ENCODE assay signal across 8 cellular contexts in the genomic region with DNA sequence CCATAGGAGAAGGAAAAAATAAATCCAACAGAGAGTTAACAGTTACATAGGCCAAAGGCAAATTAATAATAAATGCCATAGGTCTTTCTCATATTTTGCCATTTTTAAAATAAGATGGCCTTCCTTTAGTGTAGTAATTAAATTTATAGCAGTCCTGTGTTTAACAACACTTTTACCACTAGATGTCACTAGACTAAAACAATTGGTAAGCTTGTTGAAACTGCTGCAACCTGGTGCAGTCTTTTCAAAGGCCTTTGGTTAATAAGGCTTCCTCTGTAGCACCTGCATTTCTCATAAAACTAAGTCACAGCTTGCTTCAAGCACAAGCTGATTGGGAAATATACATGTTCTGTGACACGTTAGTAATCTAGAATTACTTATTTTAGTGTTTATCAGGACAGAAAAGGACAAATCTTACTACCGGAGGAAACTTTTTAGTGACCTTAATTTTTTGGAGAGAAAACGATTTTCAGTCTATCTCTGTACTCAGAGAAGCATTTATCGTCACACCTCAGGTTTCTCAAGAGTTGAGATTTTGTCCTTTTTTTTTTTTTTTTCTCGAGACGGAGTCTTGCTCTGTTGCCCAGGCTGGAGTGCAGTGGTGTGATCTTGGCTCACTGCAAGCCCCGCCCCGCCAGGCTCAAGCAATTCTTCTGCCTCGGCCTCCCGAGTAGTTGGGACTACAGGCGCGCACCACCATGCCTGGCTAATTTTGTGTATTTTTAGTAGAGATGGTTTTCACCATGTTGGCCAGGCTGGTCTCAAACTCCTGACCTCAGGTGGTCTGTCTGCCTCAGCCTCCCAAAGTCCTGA. TPM values are rescaled to one million over a fixed set of nuclear protein-coding genes. Genes with fewer than 3 reads are reported as not detected.
DNase-seq lines count a peak whose midpoint lies in the region; ATAC-seq and TF ChIP-seq lines count a peak whose summit lies in the region.

No MANE protein-coding gene starts in this region.

- H3K27me3 ChIP-seq in Caco-2 (replicated peaks; ENCODE audit: control insufficient read depth, insufficient read depth, low read length): no peaks in the 10 kb centered on the region
- H3K27me3 ChIP-seq in lower lobe of right lung (ENCODE audit: low read depth): no peaks in the 10 kb centered on the region
- no peaks in the 10 kb centered on the region for H3K27me3 ChIP-seq in uterus

- no peak overlapping the region for H3K27ac ChIP-seq in lower lobe of right lung
- H3K27ac ChIP-seq in uterus: no peak overlapping the region

- H3K27ac Mint-ChIP-seq in Caco-2 (ENCODE audit: unreplicated experiment): no peak overlapping the region

- no peaks in the 10 kb centered on the region for H3K27me3 Mint-ChIP-seq in Caco-2 (ENCODE audit: insufficient read depth, unreplicated experiment)

- H3K4me3 ChIP-seq in Caco-2 (ENCODE audit: low read depth, low read length) (no peak overlapping the region), lower lobe of right lung (no peak overlapping the region), uterus (no peak overlapping the region)

- CTCF ChIA-PET in Caco-2 (lab: Charles Lee): interaction anchor here (0.6 to 2.4 kb wide), 22 partner anchors 9 to 678 kb away, joined by 3 to 25 read pairs (median 4); a partner anchor contains a TSS

- peak; percentile 64 to 71 for DNase-seq in Caco-2
- peak; percentile 68 for DNase-seq in GM20000 (ENCODE audit: low spot score)
- DNase-seq in NCI-H1092 (lab: John Stamatoyannopoulos, UW): peak; percentile 79
- peak; percentile 17 to 55 for DNase-seq in SHP77 (lab: John Stamatoyannopoulos, UW)
- DNase-seq in dedifferentiated amniotic fluid mesenchymal stem cell (ENCODE audit: extremely low spot score): peak; percentile 87
- no peak for DNase-seq in lower lobe of right lung
- DNase-seq in uterus: peak in 1 of 2 donors; percentile 50

- BruUV-seq in Caco-2 (replicated peaks; lab: Mats Ljungman, UMichigan): no TSS peak

- TF ChIP-seq POLR2A in uterus (IDR thresholded peaks at IDR 0.05): no peak

- TF ChIP-seq CTCF in Caco-2 (IDR thresholded peaks at IDR 0.05; ENCODE audit: insufficient read depth in 1 of 2, low read depth in 1 of 2, low read length in 1 of 2, severe bottlenecking in 1 of 2, unreplicated experiment in 1 of 2) (peak; percentile 72 to 96), GM20000 (IDR thresholded peaks at IDR 0.05; ENCODE audit: extremely low read depth, missing control alignments) (peak; percentile 34), lower lobe of right lung (IDR thresholded peaks at IDR 0.05) (peak; percentile 75), uterus (IDR thresholded peaks at IDR 0.05) (peak; percentile 69 to 91 (median 76))

- ATAC-seq in lower lobe of right lung (peak; percentile 85 to 89), GM18519 (IDR thresholded peaks at IDR 0.05; ENCODE audit: low FRiP score, unreplicated experiment) (no peak)

- H3K36me3 ChIP-seq in Caco-2 (ENCODE audit: control insufficient read depth, insufficient read depth, low read length) (no peaks in the 10 kb centered on the region), lower lobe of right lung (peaks cover 10% of the 10 kb centered on the region), uterus (no peaks in the 10 kb centered on the region)

- intact Hi-C loops in Caco-2 (cut with micrococcal nuclease; ENCODE audit: unreplicated experiment) (loop anchor here (1.0 to 5.0 kb wide), 8 partner anchors 26 to 340 kb away; a partner anchor contains a TSS), lower lobe of right lung (cut with DNase I) (loop anchor here (10.0 kb wide), 1 partner anchor 188 kb away; a partner anchor contains a TSS), uterus (cut with DNase I; ENCODE audit: low total_unique reads) (loop anchor here (5.0 to 10.0 kb wide), 2 partner anchors 188 to 325 kb away; a partner anchor contains a TSS)

- POLR2A ChIA-PET in Caco-2 (lab: Charles Lee): interaction anchor here (0.5 to 0.9 kb wide), 3 partner anchors 21 to 319 kb away, joined by 5 to 7 read pairs (median 6); a partner anchor contains a TSS

- H3K36me3 Mint-ChIP-seq in Caco-2 (ENCODE audit: insufficient read depth, unreplicated experiment): peaks cover 1% of the 10 kb centered on the region

- peaks cover 34% of the 10 kb centered on the region for H3K4me1 ChIP-seq in Caco-2
- H3K4me1 ChIP-seq in lower lobe of right lung: peaks cover 19% of the 10 kb centered on the region
- no peaks in the 10 kb centered on the region for H3K4me1 ChIP-seq in uterus

- H3K4me1 Mint-ChIP-seq in Caco-2 (ENCODE audit: low read depth, unreplicated experiment): peaks cover 38% of the 10 kb centered on the region

- H3K9me3 Mint-ChIP-seq in Caco-2 (ENCODE audit: unreplicated experiment): peaks cover 5% of the 10 kb centered on the region

- H3K9me3 ChIP-seq in Caco-2 (no peaks in the 10 kb centered on the region), lower lobe of right lung (no peaks in the 10 kb centered on the region), uterus (no peaks in the 10 kb centered on the region)

- H3K4me3 Mint-ChIP-seq in Caco-2 (ENCODE audit: unreplicated experiment): no peak overlapping the region

RNA-seq across cellular contexts. Expression of a gene that starts 20.0 kb away (rescaled TPM):
- total RNA-seq in Caco-2 (2022) (25.5 and 25.7 TPM in 2 replicates), lower lobe of right lung (10.1 TPM), uterus (10 to 100 TPM in 3 of 4 donors, under 1 TPM in 1; 0.51 to 87.1 (median 17.9) TPM)

RNA-seq across cellular contexts. Expression of a gene that starts 26.8 kb away (rescaled TPM):
- total RNA-seq in Caco-2 (2022) (27.5 and 28.9 TPM in 2 replicates), lower lobe of right lung (23.7 TPM), uterus (10 to 100 TPM in 2 of 4 donors, 1 to 10 TPM in 2; 5.1 to 34.4 (median 16.9) TPM)

Comparison
In these comparisons a context has a peak if more than half of its experiments do, and no peak if none do; other contexts are left out.
1. CTCF ChIP-seq: peak in every context shown above with its lines; median percentile 84 in Caco-2; 76 in uterus; 75 in lower lobe of right lung; 34 in GM20000.